ENCODE assay signal across 8 cellular contexts in the genomic region with DNA sequence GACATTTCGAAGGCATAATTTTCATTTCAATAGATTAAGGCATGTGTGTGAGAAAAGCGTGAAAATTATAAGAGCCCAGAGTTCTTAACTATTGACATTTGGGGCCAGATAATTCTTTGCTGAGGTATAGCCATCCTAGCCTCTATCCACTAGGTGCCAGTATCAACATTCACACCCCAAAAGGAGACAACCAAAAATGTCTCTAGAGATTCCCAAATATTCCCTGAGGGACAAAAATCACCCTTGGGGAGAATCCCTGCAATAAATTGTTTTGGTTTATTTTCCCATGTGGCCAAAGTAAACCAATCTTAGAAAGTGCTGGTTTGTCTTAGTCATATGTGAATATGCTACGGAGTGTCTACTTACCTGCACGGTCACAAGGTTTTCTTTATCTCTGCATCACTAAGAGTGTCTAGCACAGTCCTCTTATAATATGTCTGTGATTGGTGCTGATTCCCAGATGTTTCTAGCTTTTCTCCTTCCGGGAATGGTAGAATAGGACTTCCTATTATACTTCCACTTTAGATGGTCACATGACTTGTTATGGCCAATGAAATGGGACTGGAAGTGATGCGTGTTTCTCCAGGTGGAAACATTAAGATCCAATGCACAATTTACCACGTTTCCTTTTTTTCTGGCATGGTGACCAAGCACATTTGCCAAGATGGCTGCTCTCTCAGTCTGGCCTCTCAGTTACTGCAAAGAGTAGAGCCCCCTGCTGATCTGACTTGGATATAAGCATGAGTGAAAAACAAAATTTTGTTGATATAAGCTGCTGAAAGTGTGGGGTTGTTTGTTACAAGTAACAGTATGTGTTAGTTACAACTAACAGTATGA. TPM values are rescaled to one million over a fixed set of nuclear protein-coding genes. Genes with fewer than 3 reads are reported as not detected.
DNase-seq lines count a peak whose midpoint lies in the region; ATAC-seq and TF ChIP-seq lines count a peak whose summit lies in the region.

No MANE protein-coding gene starts in this region.

- CTCF ChIA-PET in Calu3 (lab: Charles Lee) = no interaction called here

- H3K4me3 ChIP-seq in choroid plexus epithelial cell (ENCODE audit: low read depth, low read length) = no peak overlapping the region

- peaks cover 15% of the 10 kb centered on the region for H3K27me3 Mint-ChIP-seq in mesothelial cell of epicardium (ENCODE audit: low read depth)
- H3K27me3 Mint-ChIP-seq in Calu3 (ENCODE audit: unreplicated experiment) = peaks cover 21% of the 10 kb centered on the region

- H3K4me3 Mint-ChIP-seq in mesothelial cell of epicardium (no peak overlapping the region), Calu3 (ENCODE audit: low read depth, unreplicated experiment) (no peak overlapping the region)

- TF ChIP-seq CTCF in GM12872 (IDR thresholded peaks at IDR 0.05; ENCODE audit: insufficient read depth, low read depth, low read length) (peak; percentile 74), choroid plexus epithelial cell (conservative IDR thresholded peaks at IDR 0.05; ENCODE audit: low read depth, low read length) (peak; percentile 54), mesothelial cell of epicardium (IDR thresholded peaks at IDR 0.05; ENCODE audit: unreplicated experiment) (no peak), Calu3 (IDR thresholded peaks at IDR 0.05; ENCODE audit: unreplicated experiment) (no peak)

- H3K9me3 Mint-ChIP-seq in mesothelial cell of epicardium (no peaks in the 10 kb centered on the region), Calu3 (ENCODE audit: low read depth, unreplicated experiment) (no peaks in the 10 kb centered on the region)

- peaks cover 6% of the 10 kb centered on the region for H3K4me1 Mint-ChIP-seq in mesothelial cell of epicardium
- H3K4me1 Mint-ChIP-seq in Calu3 (ENCODE audit: low read depth, unreplicated experiment) = peaks cover 8% of the 10 kb centered on the region

- H3K27ac Mint-ChIP-seq in mesothelial cell of epicardium (no peak overlapping the region), Calu3 (ENCODE audit: unreplicated experiment) (no peak overlapping the region)

- intact Hi-C loops in Calu3 (cut with micrococcal nuclease; ENCODE audit: unreplicated experiment) = loop anchor here (10.0 kb wide), 1 partner anchor 375 kb away; no protein-coding TSS in a partner anchor

- H3K36me3 Mint-ChIP-seq in mesothelial cell of epicardium (no peaks in the 10 kb centered on the region), Calu3 (ENCODE audit: insufficient read depth, unreplicated experiment) (no peaks in the 10 kb centered on the region)

- no TSS peak for BruUV-seq in Calu3 (replicated peaks; lab: Mats Ljungman, UMichigan)

- ATAC-seq in GM21381 (IDR thresholded peaks at IDR 0.05; ENCODE audit: unreplicated experiment) (peak; percentile 69), HG03565 (IDR thresholded peaks at IDR 0.05; ENCODE audit: unreplicated experiment) (peak; percentile 68)

- peak; percentile 30 for DNase-seq in choroid plexus epithelial cell (ENCODE audit: low read depth)
- DNase-seq in mesenteric fat pad (ENCODE audit: low spot score) = no peak
- no peak for DNase-seq in mesothelial cell of epicardium (ENCODE audit: low spot score in 2 of 2, unreplicated experiment in 2 of 2)
- DNase-seq in activated naive CD4-positive, alpha-beta T cell treated with Interleukin-2 at 50 U/mL for 16 hours = no peak
- no peak for DNase-seq in Calu3

RNA-seq across cellular contexts. Expression of a gene that starts 8.0 kb away (rescaled TPM):
- total RNA-seq in mesenteric fat pad (1.8 TPM), mesothelial cell of epicardium (1.4 to 2.7 TPM (median 1.5 TPM) in 3 replicates), Calu3 (2022) (4.1 and 5.9 TPM in 2 replicates)

Comparison
In these comparisons a context has a peak if more than half of its experiments do, and no peak if none do; other contexts are left out.
1. CTCF ChIP-seq: peak in GM12872 (single experiment) and choroid plexus epithelial cell (single experiment); none in mesothelial cell of epicardium (single experiment) and Calu3 (single experiment).